ENCODE assay signal across 18 cellular contexts in the genomic region with DNA sequence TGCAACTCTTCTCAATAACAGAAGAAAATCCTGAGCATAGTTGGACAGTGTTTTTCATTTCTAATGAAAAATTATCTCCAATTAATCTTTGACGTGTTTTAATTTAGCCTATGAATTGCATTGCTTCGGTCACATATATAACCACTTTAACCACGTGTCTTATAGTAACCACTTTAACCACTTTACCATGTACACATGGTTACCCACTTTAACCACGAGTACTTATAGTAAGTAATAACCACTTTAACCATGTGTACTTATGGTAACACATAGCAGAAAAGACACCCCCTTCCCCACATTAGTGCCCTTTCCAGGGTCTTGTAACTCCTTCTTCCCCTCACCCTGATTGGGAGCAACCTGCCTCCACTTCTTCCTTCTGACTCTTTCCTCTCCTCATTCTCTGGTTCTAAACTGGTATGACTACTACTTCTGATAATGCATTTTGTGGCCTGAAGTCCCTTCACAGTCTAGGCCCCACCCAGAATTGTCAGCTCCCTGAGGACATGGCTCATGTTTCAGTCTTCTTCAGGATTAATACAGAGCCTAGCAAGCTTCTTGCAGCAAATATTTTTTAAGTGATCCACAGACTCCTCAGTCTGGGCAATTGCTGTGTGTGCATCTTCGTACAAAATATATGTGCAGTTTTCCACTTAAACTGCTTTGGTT. TPM values are rescaled to one million over a fixed set of nuclear protein-coding genes. Genes with fewer than 3 reads are reported as not detected.
"Had no signal": no experiment of that assay in that cellular context is flagged by ENCODE, and none has a peak within 500 bp of the region (broad histone marks: within the 10 kb centered on the region; RNA-seq: fewer than 3 reads in every experiment).

No MANE protein-coding gene starts in this region.

- ATAC-seq: activated CD4-positive, CD25-positive, alpha-beta regulatory T cell treated with anti-CD3 and anti-CD28 coated beads, Interleukin-2, amount 50 U/mL, for 24 hours; effector memory CD8-positive, alpha-beta T cell; left lung; naive thymus-derived CD8-positive, alpha-beta T cell had no signal

- H3K27me3 ChIP-seq: left lung, right atrium auricular region had no signal

- FAIRE-seq: astrocyte, bronchial epithelial cell, kidney, small intestine had no signal

- H3K4me3 ChIP-seq: left lung, right atrium auricular region had no signal

- H3K4me1 ChIP-seq: left lung, right atrium auricular region had no signal

- H3K9me3 ChIP-seq: left lung, neutrophil, right atrium auricular region had no signal

- H3K27ac ChIP-seq: epithelial cell of prostate, left lung, neutrophil, right atrium auricular region had no signal

- H3K36me3 ChIP-seq: left lung, neutrophil, right atrium auricular region had no signal

- DNase-seq: activated naive CD4-positive, alpha-beta T cell treated with anti-CD3 and anti-CD28 coated beads for 36 hours; dermis blood vessel endothelial cell; effector memory CD8-positive, alpha-beta T cell; hippocampal formation; kidney; left lung; naive thymus-derived CD8-positive, alpha-beta T cell; small intestine; stimulated activated CD4-positive, alpha-beta T cell treated with anti-CD3 and anti-CD28 coated beads, Interleukin-4, amount 100 ng/mL, for 24 hours; stimulated activated naive CD4-positive, alpha-beta T cell treated with Interleukin-2 at 50 U/mL for 16 hours had no signal

RNA-seq across cellular contexts. Expression of a gene that starts 25.0 kb away (rescaled TPM):
- total RNA-seq: activated CD8-positive, alpha-beta memory T cell treated with anti-CD3 and anti-CD28 coated beads for 36 hours; activated naive CD4-positive, alpha-beta T cell treated with anti-CD3 and anti-CD28 coated beads for 36 hours; kidney; left lung; naive thymus-derived CD8-positive, alpha-beta T cell; right atrium auricular region; T-helper 2 cell treated with Interferon-gamma antibody and Interleukin-4, amounts not matched to agents 100 ng/mL and 5 ng/mL, for 36 hours had no signal
- polyA plus RNA-seq: naive thymus-derived CD8-positive, alpha-beta T cell had no signal
